In genomic region chr19:53530622-53531021, GRCh38 we compare ENCODE assay signal across 20 cellular contexts.
"Had no signal": no experiment of that assay in that cellular context is flagged by ENCODE, and none has a peak within 500 bp of the region (broad histone marks: within the 10 kb centered on the region; RNA-seq: fewer than 3 reads in every experiment).

No MANE protein-coding gene starts in this region.

- H3K4me3 ChIP-seq: coronary artery, dorsolateral prefrontal cortex, esophagus muscularis mucosa, gastroesophageal sphincter, heart left ventricle, hepatocyte, lower lobe of right lung had no signal

- H3K27ac Mint-ChIP-seq: immature natural killer cell had no signal

- H2AFZ ChIP-seq: hepatocyte had no signal

- H3K27me3 ChIP-seq: dorsolateral prefrontal cortex, esophagus muscularis mucosa, foreskin keratinocyte, gastroesophageal sphincter, heart left ventricle, hepatocyte had no signal

- DNase-seq: dermis blood vessel endothelial cell; dorsolateral prefrontal cortex; effector CD4-positive, alpha-beta T cell; effector memory CD4-positive, alpha-beta T cell; foreskin keratinocyte; heart left ventricle; hypothalamus; immature natural killer cell; islet precursor cell; kidney; kidney glomerular epithelial cell; left colon; left ventricle myocardium superior; lower lobe of right lung; mesenchymal stem cell; midbrain had no signal

- H3K27ac ChIP-seq: coronary artery, dorsolateral prefrontal cortex, esophagus muscularis mucosa, foreskin keratinocyte, gastroesophageal sphincter, heart left ventricle, hepatocyte, lower lobe of right lung had no signal

- H3K79me2 ChIP-seq: hepatocyte had no signal

- H3K36me3 ChIP-seq: esophagus muscularis mucosa, gastroesophageal sphincter, lower lobe of right lung had no signal

- H3K4me1 Mint-ChIP-seq: immature natural killer cell had no signal

- H3K4me1 ChIP-seq: esophagus muscularis mucosa, foreskin keratinocyte, gastroesophageal sphincter, heart left ventricle, lower lobe of right lung had no signal

- H3K4me2 ChIP-seq: hepatocyte had no signal

- H3K4me3 Mint-ChIP-seq: immature natural killer cell had no signal
